Comparison of ENCODE assay signal across 1 cellular context in genomic region chr13:113296842-113297369, GRCh38.
A peak's percentile ranks its signal among the peaks of the same experiment; 100 is the strongest.
TF ChIP-seq lines count a peak whose summit lies in the region.

Gene LAMP1 (plus strand): TSS chr13:113297239. CDS start chr13:113297435, 196 bp downstream.

TF ChIP-seq in K562, 482 proteins besides CTCF, POLR2A, EP300 and RAD21 (continued from another document and continues in another):
- TF ChIP-seq UBTF (IDR thresholded peaks at IDR 0.05; ENCODE audit: borderline replicate concordance in 1 of 2, low read depth in 2 of 2, low read length in 2 of 2), result 0 out of 4 replicates have a peak, but pooled peaks of 1 of the 2 experiments have one; percentile 26
- peak; percentile 91 for TF ChIP-seq HDAC2 (IDR thresholded peaks at IDR 0.05)
- peak; percentile 52; the same call in 1 of the 2 replicates for TF ChIP-seq NFRKB (IDR thresholded peaks at IDR 0.05; ENCODE audit: low read depth)
- peak; percentile 62; the same call in 1 of the 2 replicates for TF ChIP-seq ZNF239 (CRISPR knock-in tag; IDR thresholded peaks at IDR 0.05)
- peak; percentile 76; the same call in 1 of the 2 replicates for TF ChIP-seq GABPB1 (CRISPR knock-in tag; IDR thresholded peaks at IDR 0.05)
- TF ChIP-seq PKNOX1 (IDR thresholded peaks at IDR 0.05), result no peak
- TF ChIP-seq, protein P1, sequence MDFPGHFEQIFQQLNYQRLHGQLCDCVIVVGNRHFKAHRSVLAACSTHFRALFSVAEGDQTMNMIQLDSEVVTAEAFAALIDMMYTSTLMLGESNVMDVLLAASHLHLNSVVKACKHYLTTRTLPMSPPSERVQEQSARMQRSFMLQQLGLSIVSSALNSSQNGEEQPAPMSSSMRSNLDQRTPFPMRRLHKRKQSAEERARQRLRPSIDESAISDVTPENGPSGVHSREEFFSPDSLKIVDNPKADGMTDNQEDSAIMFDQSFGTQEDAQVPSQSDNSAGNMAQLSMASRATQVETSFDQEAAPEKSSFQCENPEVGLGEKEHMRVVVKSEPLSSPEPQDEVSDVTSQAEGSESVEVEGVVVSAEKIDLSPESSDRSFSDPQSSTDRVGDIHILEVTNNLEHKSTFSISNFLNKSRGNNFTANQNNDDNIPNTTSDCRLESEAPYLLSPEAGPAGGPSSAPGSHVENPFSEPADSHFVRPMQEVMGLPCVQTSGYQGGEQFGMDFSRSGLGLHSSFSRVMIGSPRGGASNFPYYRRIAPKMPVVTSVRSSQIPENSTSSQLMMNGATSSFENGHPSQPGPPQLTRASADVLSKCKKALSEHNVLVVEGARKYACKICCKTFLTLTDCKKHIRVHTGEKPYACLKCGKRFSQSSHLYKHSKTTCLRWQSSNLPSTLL (IDR thresholded peaks at IDR 0.05), result no peak
- peak; percentile 61; the same call in 1 of the 2 replicates for TF ChIP-seq CC2D1A (IDR thresholded peaks at IDR 0.05)
- TF ChIP-seq POLR2H (tag; IDR thresholded peaks at IDR 0.05; ENCODE audit: low read depth), result no peak
- TF ChIP-seq SIRT6 (IDR thresholded peaks at IDR 0.05; ENCODE audit: low read depth, low read length), result no peak
- no peak for TF ChIP-seq ZNF140 (CRISPR knock-in tag; IDR thresholded peaks at IDR 0.05)
- TF ChIP-seq, protein P2, sequence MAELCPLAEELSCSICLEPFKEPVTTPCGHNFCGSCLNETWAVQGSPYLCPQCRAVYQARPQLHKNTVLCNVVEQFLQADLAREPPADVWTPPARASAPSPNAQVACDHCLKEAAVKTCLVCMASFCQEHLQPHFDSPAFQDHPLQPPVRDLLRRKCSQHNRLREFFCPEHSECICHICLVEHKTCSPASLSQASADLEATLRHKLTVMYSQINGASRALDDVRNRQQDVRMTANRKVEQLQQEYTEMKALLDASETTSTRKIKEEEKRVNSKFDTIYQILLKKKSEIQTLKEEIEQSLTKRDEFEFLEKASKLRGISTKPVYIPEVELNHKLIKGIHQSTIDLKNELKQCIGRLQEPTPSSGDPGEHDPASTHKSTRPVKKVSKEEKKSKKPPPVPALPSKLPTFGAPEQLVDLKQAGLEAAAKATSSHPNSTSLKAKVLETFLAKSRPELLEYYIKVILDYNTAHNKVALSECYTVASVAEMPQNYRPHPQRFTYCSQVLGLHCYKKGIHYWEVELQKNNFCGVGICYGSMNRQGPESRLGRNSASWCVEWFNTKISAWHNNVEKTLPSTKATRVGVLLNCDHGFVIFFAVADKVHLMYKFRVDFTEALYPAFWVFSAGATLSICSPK (IDR thresholded peaks at IDR 0.05; ENCODE audit: borderline replicate concordance), result no peak
- TF ChIP-seq MAFK (IDR thresholded peaks at IDR 0.05; ENCODE audit: low read length), result 0 out of 2 replicates have a peak, but pooled peaks have one; percentile 33
- TF ChIP-seq ZNF77 (CRISPR knock-in tag; IDR thresholded peaks at IDR 0.05), result no peak
- no peak for TF ChIP-seq SRSF7 (optimal IDR thresholded peaks at IDR 0.05; ENCODE audit: low read depth, low read length)
- no peak for TF ChIP-seq BACH1 (tag; IDR thresholded peaks at IDR 0.05)
- TF ChIP-seq JUND (IDR thresholded peaks at IDR 0.05; ENCODE audit: borderline replicate concordance, low read depth, low read length), result peak; percentile 59
- TF ChIP-seq JUND (tag; IDR thresholded peaks at IDR 0.05; ENCODE audit: borderline replicate concordance, low read depth, low read length), result no peak; the same call in 2 of the 3 replicates
- TF ChIP-seq ZEB2 (IDR thresholded peaks at IDR 0.05), result peak; percentile 81
- no peak for TF ChIP-seq CBX2 (IDR thresholded peaks at IDR 0.05; ENCODE audit: insufficient read depth, low read length, poor library complexity, severe bottlenecking)
- 0 out of 2 replicates have a peak, but pooled peaks have one; percentile 32 for TF ChIP-seq NFIC (IDR thresholded peaks at IDR 0.05)
- peak; percentile 100 for TF ChIP-seq SIN3B (IDR thresholded peaks at IDR 0.05; ENCODE audit: low read depth)
- peak; percentile 78 for TF ChIP-seq POLR2G (IDR thresholded peaks at IDR 0.05; ENCODE audit: low read depth, low read length)
- TF ChIP-seq BRD9 (IDR thresholded peaks at IDR 0.05; ENCODE audit: low read depth, partially characterized antibody), result no peak
- peak; percentile 79 for TF ChIP-seq SMAD4 (CRISPR knock-in tag; conservative IDR thresholded peaks at IDR 0.05)
- TF ChIP-seq CEBPZ (IDR thresholded peaks at IDR 0.05; ENCODE audit: borderline replicate concordance, low read depth, low read length), result no peak
- TF ChIP-seq SFPQ (IDR thresholded peaks at IDR 0.05; ENCODE audit: low read depth, low read length), result no peak
- peak; percentile 42; the same call in 1 of the 2 replicates for TF ChIP-seq ZBTB9 (CRISPR knock-in tag; IDR thresholded peaks at IDR 0.05)
- TF ChIP-seq FIP1L1 (IDR thresholded peaks at IDR 0.05; ENCODE audit: low read depth, low read length, poor library complexity, severe bottlenecking), result no peak
- TF ChIP-seq CHD2 (IDR thresholded peaks at IDR 0.05; ENCODE audit: low read depth, low read length), result peak; percentile 100
- TF ChIP-seq, protein P3, sequence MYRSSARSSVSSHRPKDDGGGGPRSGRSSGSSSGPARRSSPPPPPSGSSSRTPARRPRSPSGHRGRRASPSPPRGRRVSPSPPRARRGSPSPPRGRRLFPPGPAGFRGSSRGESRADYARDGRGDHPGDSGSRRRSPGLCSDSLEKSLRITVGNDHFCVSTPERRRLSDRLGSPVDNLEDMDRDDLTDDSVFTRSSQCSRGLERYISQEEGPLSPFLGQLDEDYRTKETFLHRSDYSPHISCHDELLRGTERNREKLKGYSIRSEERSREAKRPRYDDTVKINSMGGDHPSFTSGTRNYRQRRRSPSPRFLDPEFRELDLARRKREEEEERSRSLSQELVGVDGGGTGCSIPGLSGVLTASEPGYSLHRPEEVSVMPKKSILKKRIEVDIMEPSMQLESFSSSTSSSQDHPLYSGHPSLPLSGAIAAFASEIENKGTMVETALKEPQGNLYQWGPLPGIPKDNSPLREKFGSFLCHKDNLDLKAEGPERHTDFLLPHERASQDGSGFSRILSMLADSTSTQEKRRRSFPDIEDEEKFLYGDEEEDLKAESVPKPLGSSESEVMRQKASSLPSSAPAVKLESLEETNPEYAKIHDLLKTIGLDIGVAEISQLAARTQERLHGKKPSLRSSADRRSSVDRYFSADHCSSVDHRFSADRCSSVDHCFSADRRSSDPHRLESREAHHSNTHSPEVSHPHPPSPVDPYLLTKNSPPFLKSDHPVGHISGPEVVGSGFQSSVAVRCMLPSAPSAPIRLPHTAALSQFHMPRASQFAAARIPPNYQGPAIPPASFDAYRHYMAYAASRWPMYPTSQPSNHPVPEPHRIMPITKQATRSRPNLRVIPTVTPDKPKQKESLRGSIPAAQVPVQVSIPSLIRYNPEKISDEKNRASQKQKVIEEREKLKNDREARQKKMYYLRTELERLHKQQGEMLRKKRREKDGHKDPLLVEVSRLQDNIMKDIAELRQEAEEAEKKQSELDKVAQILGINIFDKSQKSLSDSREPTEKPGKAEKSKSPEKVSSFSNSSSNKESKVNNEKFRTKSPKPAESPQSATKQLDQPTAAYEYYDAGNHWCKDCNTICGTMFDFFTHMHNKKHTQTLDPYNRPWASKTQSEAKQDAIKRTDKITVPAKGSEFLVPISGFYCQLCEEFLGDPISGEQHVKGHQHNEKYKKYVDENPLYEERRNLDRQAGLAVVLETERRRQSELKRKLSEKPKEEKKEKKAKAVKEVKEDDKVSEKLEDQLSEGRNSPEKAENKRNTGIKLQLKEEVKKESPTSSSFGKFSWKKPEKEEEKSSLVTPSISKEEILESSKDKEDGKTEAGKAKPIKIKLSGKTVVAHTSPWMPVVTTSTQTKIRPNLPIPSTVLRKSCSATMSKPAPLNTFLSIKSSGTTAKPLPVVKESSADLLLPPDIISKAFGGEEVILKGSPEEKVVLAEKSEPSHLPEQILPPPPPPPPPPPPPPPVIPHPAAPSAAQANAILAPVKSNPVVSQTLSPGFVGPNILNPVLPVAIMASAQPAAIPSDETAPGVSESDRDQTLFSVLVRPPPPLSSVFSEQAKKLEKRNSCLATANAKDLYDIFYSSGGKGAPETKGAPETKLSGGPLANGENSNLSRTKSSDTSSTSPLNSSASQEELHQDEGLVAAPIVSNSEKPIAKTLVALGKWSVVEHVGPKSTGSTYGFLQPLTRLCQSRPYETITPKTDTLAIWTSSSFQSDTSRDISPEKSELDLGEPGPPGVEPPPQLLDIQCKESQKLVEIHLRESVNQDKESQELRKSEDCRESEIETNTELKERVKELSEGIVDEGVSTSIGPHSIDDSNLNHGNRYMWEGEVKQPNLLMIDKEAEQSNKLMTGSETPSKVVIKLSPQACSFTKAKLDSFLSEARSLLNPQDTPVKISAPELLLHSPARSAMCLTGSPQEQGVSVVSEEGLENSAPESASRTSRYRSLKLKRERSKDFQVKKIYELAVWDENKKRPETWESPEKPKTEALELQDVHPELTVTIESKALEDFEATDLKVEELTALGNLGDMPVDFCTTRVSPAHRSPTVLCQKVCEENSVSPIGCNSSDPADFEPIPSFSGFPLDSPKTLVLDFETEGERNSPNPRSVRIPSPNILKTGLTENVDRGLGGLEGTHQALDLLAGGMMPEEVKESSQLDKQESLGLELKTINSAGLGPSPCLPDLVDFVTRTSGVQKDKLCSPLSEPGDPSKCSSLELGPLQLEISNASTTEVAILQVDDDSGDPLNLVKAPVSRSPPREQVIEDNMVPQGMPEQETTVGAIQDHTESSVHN (IDR thresholded peaks at IDR 0.05; ENCODE audit: borderline replicate concordance in 1 of 2, low read depth in 1 of 2), result peak in 1 of 2 experiments; percentile 56; a peak in 1 of 4 replicates
- peak; percentile 88 for TF ChIP-seq RB1 (IDR thresholded peaks at IDR 0.05; ENCODE audit: low read depth)
- peak; percentile 53; the same call in 1 of the 2 replicates for TF ChIP-seq MEF2A (IDR thresholded peaks at IDR 0.05; ENCODE audit: control insufficient read depth, low read depth, low read length)
- TF ChIP-seq POU5F1 (IDR thresholded peaks at IDR 0.05; ENCODE audit: borderline replicate concordance, low read depth, low read length, partially characterized antibody), result no peak
- peak; percentile 98 for TF ChIP-seq SPI1 (IDR thresholded peaks at IDR 0.05; ENCODE audit: borderline replicate concordance, low read depth, low read length)
